1 cellular context compared by ENCODE assay signal in genomic region chr9:9949368-9949767, GRCh38.
TF ChIP-seq lines count a peak whose summit lies in the region.

No MANE protein-coding gene starts in this region.

TF ChIP-seq in WTC11, 78 proteins besides CTCF, POLR2A, EP300 and RAD21 (continued from another document):
- TF ChIP-seq ZSCAN18 (CRISPR knock-in tag; IDR thresholded peaks at IDR 0.05) = no peak
TF ChIP-seq in WTC11: peak in this region for 0.
